27 cellular contexts compared by ENCODE assay signal in genomic region chr12:75698052-75698451, GRCh38.
"Had no signal": no experiment of that assay in that cellular context is flagged by ENCODE, and none has a peak within 500 bp of the region (broad histone marks: within the 10 kb centered on the region; RNA-seq: fewer than 3 reads in every experiment).

No MANE protein-coding gene starts in this region.

- ATAC-seq: gastrocnemius medialis; left lobe of liver; lower lobe of right lung; mucosa of descending colon; psoas muscle; stimulated activated effector memory CD8-positive, alpha-beta T cell treated with anti-CD3 and anti-CD28 coated beads, Interleukin-12 subunit alpha, Interleukin-12 subunit beta, amount 100 ng/mL, for 72 hours; upper lobe of right lung had no signal

- H3K9me3 ChIP-seq: colonic mucosa, gastrocnemius medialis, lower lobe of right lung, mucosa of descending colon, pancreas, psoas muscle, sigmoid colon, thoracic aorta, upper lobe of right lung had no signal

- H3K27ac ChIP-seq: colonic mucosa, epithelial cell of prostate, gastrocnemius medialis, lower lobe of right lung, pancreas, psoas muscle, sigmoid colon, thoracic aorta, upper lobe of right lung, VCaP had no signal

- H3K36me3 Mint-ChIP-seq: activated naive CD8-positive, alpha-beta T cell; stimulated activated effector memory CD8-positive, alpha-beta T cell treated with anti-CD3 and anti-CD28 coated beads, Interleukin-12 subunit alpha, Interleukin-12 subunit beta, amount 100 ng/mL, for 72 hours had no signal

- H3K27me3 ChIP-seq: colonic mucosa, gastrocnemius medialis, pancreas, sigmoid colon, upper lobe of right lung had no signal

- H3K4me3 ChIP-seq: colonic mucosa, gastrocnemius medialis, lower lobe of right lung, mucosa of descending colon, pancreas, psoas muscle, sigmoid colon, thoracic aorta, upper lobe of right lung had no signal

- H3K27ac Mint-ChIP-seq: activated naive CD8-positive, alpha-beta T cell; nephron; stimulated activated effector memory CD8-positive, alpha-beta T cell treated with anti-CD3 and anti-CD28 coated beads, Interleukin-12 subunit alpha, Interleukin-12 subunit beta, amount 100 ng/mL, for 72 hours; stimulated activated naive CD8-positive, alpha-beta T cell treated with anti-CD3 and anti-CD28 coated beads, Interleukin-15, Interleukin-2, amounts not matched to agents 100 ng/mL and 50 ng/mL, for 24 hours had no signal

- DNase-seq: activated CD4-positive, alpha-beta T cell treated with anti-CD3 and anti-CD28 coated beads for 4 hours; activated CD4-positive, alpha-beta T cell treated with anti-CD3 and anti-CD28 coated beads, Interleukin-2, amount 50 U/mL, for 4 hours; activated effector memory CD4-positive, alpha-beta T cell treated with Interleukin-2 at 50 U/mL for 16 hours; activated naive CD4-positive, alpha-beta T cell treated with Interleukin-2 at 50 U/mL for 16 hours; activated T-cell treated with anti-CD3 and anti-CD28 coated beads for 4 hours; anterior cingulate cortex; colonic mucosa; effector CD8-positive, alpha-beta T cell; gastrocnemius medialis; glutamatergic neuron; kidney; lower lobe of right lung; mucosa of descending colon; pancreas; psoas muscle; sigmoid colon; small intestine; stimulated activated CD4-positive, alpha-beta T cell treated with anti-CD3 and anti-CD28 coated beads, Interleukin-4, amount 100 ng/mL, for 24 hours; upper lobe of right lung had no signal

- H3K4me1 ChIP-seq: colonic mucosa, lower lobe of right lung, psoas muscle, sigmoid colon, upper lobe of right lung had no signal

- H3K4me3 Mint-ChIP-seq: activated naive CD8-positive, alpha-beta T cell; nephron; stimulated activated effector memory CD8-positive, alpha-beta T cell treated with anti-CD3 and anti-CD28 coated beads, Interleukin-12 subunit alpha, Interleukin-12 subunit beta, amount 100 ng/mL, for 72 hours; stimulated activated naive CD8-positive, alpha-beta T cell treated with anti-CD3 and anti-CD28 coated beads, Interleukin-15, Interleukin-2, amounts not matched to agents 100 ng/mL and 50 ng/mL, for 24 hours had no signal

- H3K9me3 Mint-ChIP-seq: stimulated activated effector memory CD8-positive, alpha-beta T cell treated with anti-CD3 and anti-CD28 coated beads, Interleukin-12 subunit alpha, Interleukin-12 subunit beta, amount 100 ng/mL, for 72 hours; stimulated activated naive CD8-positive, alpha-beta T cell treated with anti-CD3 and anti-CD28 coated beads, Interleukin-15, Interleukin-2, amounts not matched to agents 100 ng/mL and 50 ng/mL, for 24 hours had no signal

- H3K36me3 ChIP-seq: colonic mucosa, gastrocnemius medialis, lower lobe of right lung, pancreas, sigmoid colon, thoracic aorta, upper lobe of right lung had no signal

- H3K27me3 Mint-ChIP-seq: activated naive CD8-positive, alpha-beta T cell; stimulated activated naive CD8-positive, alpha-beta T cell treated with anti-CD3 and anti-CD28 coated beads, Interleukin-15, Interleukin-2, amounts not matched to agents 100 ng/mL and 50 ng/mL, for 24 hours had no signal
